Comparison of ENCODE assay signal across 13 cellular contexts in the genomic region with DNA sequence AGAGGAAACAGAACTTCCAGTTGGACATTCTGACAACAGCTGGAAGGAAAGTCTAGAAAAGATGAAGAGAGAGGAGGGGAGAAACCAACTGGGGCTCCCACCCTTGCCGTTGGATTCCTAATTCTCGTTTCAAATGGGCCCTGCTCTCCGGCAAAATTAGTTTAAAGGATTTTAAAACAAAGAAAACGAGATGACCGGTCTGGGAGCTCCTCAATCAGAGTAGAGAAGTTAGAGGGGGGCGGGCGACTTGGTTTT. TPM values are rescaled to one million over a fixed set of nuclear protein-coding genes. Genes with fewer than 3 reads are reported as not detected.
DNase-seq lines count a peak whose midpoint lies in the region; ATAC-seq and TF ChIP-seq lines count a peak whose summit lies in the region.
"Had no signal": no experiment of that assay in that cellular context is flagged by ENCODE, and none has a peak within 500 bp of the region (broad histone marks: within the 10 kb centered on the region; RNA-seq: fewer than 3 reads in every experiment).

No MANE protein-coding gene starts in this region.

- WGBS in heart right ventricle, 2 donors, result 3 to 6% methylated on average over 7 of the region's 7 CpGs
- 6% methylated on average over 7 of the region's 7 CpGs for WGBS in suprapubic skin
- 8 to 9% methylated on average over 7 of the region's 7 CpGs for WGBS in upper lobe of left lung, 2 donors

- no peak for TF ChIP-seq CTCF in heart right ventricle (IDR thresholded peaks at IDR 0.05)
- TF ChIP-seq CTCF in lower lobe of right lung (IDR thresholded peaks at IDR 0.05), result no peak
- TF ChIP-seq CTCF in suprapubic skin (IDR thresholded peaks at IDR 0.05), result no peak
- no peak for TF ChIP-seq CTCF in upper lobe of left lung (IDR thresholded peaks at IDR 0.05)

- TF ChIP-seq POLR2A in suprapubic skin (IDR thresholded peaks at IDR 0.05) (no peak), upper lobe of left lung (IDR thresholded peaks at IDR 0.05) (no peak)

- peaks cover 14 to 49% (median 37%) of the 10 kb centered on the region in 9 donors for H3K4me1 ChIP-seq in heart right ventricle
- H3K4me1 ChIP-seq in lower lobe of right lung, result peaks cover 23% of the 10 kb centered on the region
- H3K4me1 ChIP-seq in suprapubic skin, result peaks cover 51% of the 10 kb centered on the region
- H3K4me1 ChIP-seq in upper lobe of left lung, result peaks cover 29 to 58% (median 33%) of the 10 kb centered on the region in 4 donors
- H3K4me1 ChIP-seq: BLaER1 had no signal

- H3K9me3 Mint-ChIP-seq in activated T-helper 1 cell treated with anti-CD3 and anti-CD28 coated beads, Interleukin-12 subunit alpha, Interleukin-12 subunit beta, Interleukin-2, Interleukin-4 antibody, amounts not matched to agents 30 ng/mL and 10 ng/mL and 1 ng/mL, durations not matched to agents 14 hours and 24 hours and 36 hours, result no peaks in the 10 kb centered on the region

- no peaks in the 10 kb centered on the region for H3K36me3 Mint-ChIP-seq in activated T-helper 1 cell treated with anti-CD3 and anti-CD28 coated beads, Interleukin-12 subunit alpha, Interleukin-12 subunit beta, Interleukin-2, Interleukin-4 antibody, amounts not matched to agents 30 ng/mL and 10 ng/mL and 1 ng/mL, durations not matched to agents 14 hours and 24 hours and 36 hours (ENCODE audit: low read depth)

- TF ChIP-seq EP300 in suprapubic skin (IDR thresholded peaks at IDR 0.05) (no peak), upper lobe of left lung (IDR thresholded peaks at IDR 0.05) (no peak)

- H3K9me3 ChIP-seq in heart right ventricle (no peaks in the 10 kb centered on the region), lower lobe of right lung (no peaks in the 10 kb centered on the region), suprapubic skin (no peaks in the 10 kb centered on the region), upper lobe of left lung (no peaks in the 10 kb centered on the region)

- ATAC-seq in heart right ventricle (no peak), left cardiac atrium (no peak), lower lobe of right lung (no peak), upper lobe of left lung (ENCODE audit: low FRiP score in 2 of 2) (no peak)

- H3K27me3 ChIP-seq in heart right ventricle (peaks cover 85 to 97% (median 96%) of the 10 kb centered on the region in 7 donors), lower lobe of right lung (ENCODE audit: low read depth) (peaks cover 96% of the 10 kb centered on the region), suprapubic skin (peaks cover 97% of the 10 kb centered on the region), upper lobe of left lung (peaks cover 3 to 90% (median 58%) of the 10 kb centered on the region in 4 donors)

- no peak for DNase-seq in heart right ventricle
- DNase-seq in left cardiac atrium, result no peak
- DNase-seq in activated T-helper 1 cell treated with anti-CD3 and anti-CD28 coated beads, Interleukin-12 subunit alpha, Interleukin-12 subunit beta, Interleukin-2, Interleukin-4 antibody, amounts not matched to agents 30 ng/mL and 10 ng/mL and 1 ng/mL, durations not matched to agents 14 hours and 24 hours and 36 hours (ENCODE audit: low spot score), result no peak
- no peak for DNase-seq in lower lobe of right lung
- no peak for DNase-seq in suprapubic skin (ENCODE audit: low spot score in 2 of 2)
- DNase-seq in upper lobe of left lung, result no peak
- DNase-seq in kidney glomerular epithelial cell (lab: John Stamatoyannopoulos, UW), result no peak
- no peak for DNase-seq in activated CD8-positive, alpha-beta memory T cell treated with anti-CD3 and anti-CD28 coated beads, Interleukin-2, amount 50 U/mL, for 48 hours
- DNase-seq: NCI-H1092, NCI-H748 treated with DMSO at 0.1 percent for 48 hours had no signal

- H3K4me3 ChIP-seq in heart right ventricle, result peak overlapping the region in 7 of 10 donors; percentile 44 to 66 (median 57)
- H3K4me3 ChIP-seq in lower lobe of right lung, result peak overlapping the region; percentile 47
- H3K4me3 ChIP-seq in suprapubic skin, result peak overlapping the region; percentile 57
- peak overlapping the region in 1 of 4 donors; percentile 52 for H3K4me3 ChIP-seq in upper lobe of left lung

- H3K27me3 Mint-ChIP-seq in activated T-helper 1 cell treated with anti-CD3 and anti-CD28 coated beads, Interleukin-12 subunit alpha, Interleukin-12 subunit beta, Interleukin-2, Interleukin-4 antibody, amounts not matched to agents 30 ng/mL and 10 ng/mL and 1 ng/mL, durations not matched to agents 14 hours and 24 hours and 36 hours (ENCODE audit: insufficient read depth), result peaks cover 70% of the 10 kb centered on the region

- H3K4me1 Mint-ChIP-seq in activated T-helper 1 cell treated with anti-CD3 and anti-CD28 coated beads, Interleukin-12 subunit alpha, Interleukin-12 subunit beta, Interleukin-2, Interleukin-4 antibody, amounts not matched to agents 30 ng/mL and 10 ng/mL and 1 ng/mL, durations not matched to agents 14 hours and 24 hours and 36 hours (ENCODE audit: low read depth), result peaks cover 4% of the 10 kb centered on the region

- peak overlapping the region; percentile 70 for H3K27ac Mint-ChIP-seq in activated T-helper 1 cell treated with anti-CD3 and anti-CD28 coated beads, Interleukin-12 subunit alpha, Interleukin-12 subunit beta, Interleukin-2, Interleukin-4 antibody, amounts not matched to agents 30 ng/mL and 10 ng/mL and 1 ng/mL, durations not matched to agents 14 hours and 24 hours and 36 hours

- intact Hi-C loops in heart right ventricle (cut with DNase I), result loop anchor here in 1 of 10 donors (10.0 kb wide), 1 partner anchor 72 kb away; no protein-coding TSS in a partner anchor
- intact Hi-C loops in left cardiac atrium (cut with DNase I), result no loop called here
- intact Hi-C loops in activated T-helper 1 cell treated with anti-CD3 and anti-CD28 coated beads, Interleukin-12 subunit alpha, Interleukin-12 subunit beta, Interleukin-2, Interleukin-4 antibody, amounts not matched to agents 30 ng/mL and 10 ng/mL and 1 ng/mL, durations not matched to agents 14 hours and 24 hours and 36 hours (cut with micrococcal nuclease), result loop anchor here (2.0 kb wide), 3 partner anchors 82 to 1544 kb away; no protein-coding TSS in a partner anchor
- intact Hi-C loops in lower lobe of right lung (cut with DNase I), result no loop called here

- no peak overlapping the region for H3K4me3 Mint-ChIP-seq in activated T-helper 1 cell treated with anti-CD3 and anti-CD28 coated beads, Interleukin-12 subunit alpha, Interleukin-12 subunit beta, Interleukin-2, Interleukin-4 antibody, amounts not matched to agents 30 ng/mL and 10 ng/mL and 1 ng/mL, durations not matched to agents 14 hours and 24 hours and 36 hours

- H3K36me3 ChIP-seq in heart right ventricle (no peaks in the 10 kb centered on the region), lower lobe of right lung (no peaks in the 10 kb centered on the region), suprapubic skin (no peaks in the 10 kb centered on the region), upper lobe of left lung (no peaks in the 10 kb centered on the region)
- H3K36me3 ChIP-seq: BLaER1 had no signal

- H3K27ac ChIP-seq in heart right ventricle (no peak overlapping the region), lower lobe of right lung (no peak overlapping the region), suprapubic skin (no peak overlapping the region), upper lobe of left lung (no peak overlapping the region)
- H3K27ac ChIP-seq: BLaER1 had no signal

RNA-seq across cellular contexts. Expression of a gene that starts 1.5 kb away (rescaled TPM):
- total RNA-seq in heart right ventricle (under 1 TPM in 2 of 10 donors, not detected in 8; 0.07 to 0.08 TPM), left cardiac atrium (under 1 TPM; 0.08 to 0.15 TPM), lower lobe of right lung (not detected), suprapubic skin (under 1 TPM in 3 of 4 donors, not detected in 1; 0.21 to 0.56 (median 0.34) TPM), upper lobe of left lung (not detected)
- polyA plus RNA-seq in heart right ventricle, result under 1 TPM; 0.01 to 0.07 TPM
- total RNA-seq in activated T-helper 1 cell treated with anti-CD3 and anti-CD28 coated beads, Interleukin-12 subunit alpha, Interleukin-12 subunit beta, Interleukin-2, Interleukin-4 antibody, amounts not matched to agents 30 ng/mL and 10 ng/mL and 1 ng/mL, durations not matched to agents 14 hours and 24 hours and 36 hours, result not detected in 2 replicates
- total RNA-seq: fibroblast of villous mesenchyme, HT1080 had no signal
